9 cellular contexts compared by ENCODE assay signal in the genomic region with DNA sequence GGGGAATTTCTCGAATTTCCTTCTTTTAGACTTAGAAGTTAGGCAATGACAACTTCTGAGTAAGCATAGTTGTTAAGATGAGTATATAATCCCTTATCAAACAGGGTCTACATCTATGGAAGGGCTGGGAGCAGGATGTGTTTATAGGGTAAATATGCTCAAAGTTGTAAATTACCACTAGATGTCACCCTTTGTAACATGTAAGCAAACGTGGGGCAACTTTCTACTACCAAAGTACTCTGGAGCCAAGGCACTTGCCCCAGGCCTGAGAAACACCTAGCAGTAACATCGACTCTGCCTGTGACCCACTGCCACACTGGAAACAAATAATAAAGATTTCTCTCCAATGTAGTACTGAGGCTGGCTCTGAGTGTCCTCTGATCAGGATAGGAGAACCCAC.
DNase-seq lines count a peak whose midpoint lies in the region; ATAC-seq and TF ChIP-seq lines count a peak whose summit lies in the region.
"Had no signal": no experiment of that assay in that cellular context is flagged by ENCODE, and none has a peak within 500 bp of the region (broad histone marks: within the 10 kb centered on the region; RNA-seq: fewer than 3 reads in every experiment).

No MANE protein-coding gene starts in this region.

- no peak overlapping the region for H3K27ac ChIP-seq in lower lobe of right lung

- peak; percentile 84 for DNase-seq in COLO829 (ENCODE audit: low spot score)
- DNase-seq in GM19240 (ENCODE audit: insufficient read length, low spot score) = peak; percentile 1
- peak; percentile 32 for DNase-seq in NCI-H510A treated with DMSO at 0.1 percent for 48 hours (lab: John Stamatoyannopoulos, UW)
- DNase-seq in cerebellum (ENCODE audit: low spot score) = peak; percentile 0
- no peak for DNase-seq in lower lobe of right lung
- DNase-seq in activated CD4-positive, alpha-beta T cell treated with anti-CD3 and anti-CD28 coated beads, Interleukin-2, amount 50 U/mL, for 1 hour = no peak
- no peak for DNase-seq in activated naive CD4-positive, alpha-beta T cell treated with anti-CD3 and anti-CD28 coated beads, Interleukin-2, amount 50 U/mL, for 72 hours (ENCODE audit: low spot score in 2 of 2)

- H3K36me3 ChIP-seq in lower lobe of right lung = no peaks in the 10 kb centered on the region

- no peaks in the 10 kb centered on the region for H3K36me3 Mint-ChIP-seq in activated naive CD4-positive, alpha-beta T cell treated with anti-CD3 and anti-CD28 coated beads, Interleukin-2, amount 50 U/mL, for 72 hours
- H3K36me3 Mint-ChIP-seq: IgD-negative memory B cell had no signal

- peak; percentile 88 for ATAC-seq in HG03378 (IDR thresholded peaks at IDR 0.05; ENCODE audit: unreplicated experiment)
- ATAC-seq in lower lobe of right lung = peak; percentile 62 to 70
- no peak for ATAC-seq in activated naive CD4-positive, alpha-beta T cell treated with anti-CD3 and anti-CD28 coated beads, Interleukin-2, amount 50 U/mL, for 72 hours

- H3K27ac Mint-ChIP-seq in activated naive CD4-positive, alpha-beta T cell treated with anti-CD3 and anti-CD28 coated beads, Interleukin-2, amount 50 U/mL, for 72 hours = no peak overlapping the region
- H3K27ac Mint-ChIP-seq: IgD-negative memory B cell had no signal

- H3K9me3 ChIP-seq in lower lobe of right lung = no peaks in the 10 kb centered on the region

- H3K4me3 ChIP-seq in lower lobe of right lung = no peak overlapping the region

- peak; percentile 22 for TF ChIP-seq CTCF in lower lobe of right lung (IDR thresholded peaks at IDR 0.05)

- intact Hi-C loops in lower lobe of right lung (cut with DNase I) = no loop called here

- peaks cover 0 to 7% of the 10 kb centered on the region in 2 donors for H3K9me3 Mint-ChIP-seq in activated naive CD4-positive, alpha-beta T cell treated with anti-CD3 and anti-CD28 coated beads, Interleukin-2, amount 50 U/mL, for 72 hours

- H3K4me1 ChIP-seq in lower lobe of right lung = no peaks in the 10 kb centered on the region

- H3K27me3 ChIP-seq in lower lobe of right lung (ENCODE audit: low read depth) = no peaks in the 10 kb centered on the region

Comparison
In these comparisons a context has a peak if more than half of its experiments do, and no peak if none do; other contexts are left out.
1. DNase-seq: peak in COLO829 (single experiment), GM19240 (single experiment), NCI-H510A treated with DMSO at 0.1 percent for 48 hours (single experiment) and cerebellum (single experiment); none in lower lobe of right lung (single experiment), activated CD4-positive, alpha-beta T cell treated with anti-CD3 and anti-CD28 coated beads, Interleukin-2, amount 50 U/mL, for 1 hour (single experiment) and activated naive CD4-positive, alpha-beta T cell treated with anti-CD3 and anti-CD28 coated beads, Interleukin-2, amount 50 U/mL, for 72 hours (0 of 2).
2. ATAC-seq: peak in HG03378 (single experiment) and lower lobe of right lung (2 of 2); none in activated naive CD4-positive, alpha-beta T cell treated with anti-CD3 and anti-CD28 coated beads, Interleukin-2, amount 50 U/mL, for 72 hours (0 of 2).